ENCODE assay signal across 22 cellular contexts in genomic region chr3:195170521-195170920, GRCh38.
"Had no signal": no experiment of that assay in that cellular context is flagged by ENCODE, and none has a peak within 500 bp of the region (broad histone marks: within the 10 kb centered on the region; RNA-seq: fewer than 3 reads in every experiment).

No MANE protein-coding gene starts in this region.

- FAIRE-seq: small intestine had no signal

- H3K36me3 ChIP-seq: prostate gland, suprapubic skin, transverse colon, vagina had no signal

- H3K27me3 ChIP-seq: body of pancreas, hepatocyte, suprapubic skin, transverse colon, vagina had no signal

- H2AFZ ChIP-seq: hepatocyte had no signal

- H3K9me3 ChIP-seq: body of pancreas, prostate gland, suprapubic skin, transverse colon, vagina had no signal

- H3K27ac ChIP-seq: body of pancreas, hepatocyte, prostate gland, suprapubic skin, transverse colon, vagina had no signal

- H3K4me3 Mint-ChIP-seq: activated naive CD8-positive, alpha-beta T cell treated with anti-CD3 and anti-CD28 coated beads, Interleukin-2, amount 10 ng/mL, durations not matched to agents 7 days and 5 days; activated T-helper 1 cell treated with anti-CD3 and anti-CD28 coated beads, Interleukin-12 subunit alpha, Interleukin-12 subunit beta, Interleukin-2, Interleukin-4 antibody, amounts not matched to agents 30 ng/mL and 10 ng/mL and 1 ng/mL, durations not matched to agents 14 hours and 24 hours and 36 hours; naive thymus-derived CD4-positive, alpha-beta T cell; stimulated activated naive CD8-positive, alpha-beta T cell treated with anti-CD3 and anti-CD28 coated beads, Interleukin-15, Interleukin-2, amounts not matched to agents 100 ng/mL and 50 ng/mL, for 24 hours; T-cell had no signal

- H3K4me2 ChIP-seq: hepatocyte had no signal

- H3K4me1 ChIP-seq: body of pancreas, prostate gland had no signal

- H3K27ac Mint-ChIP-seq: activated naive CD8-positive, alpha-beta T cell treated with anti-CD3 and anti-CD28 coated beads, Interleukin-2, amount 10 ng/mL, durations not matched to agents 7 days and 5 days; activated T-helper 1 cell treated with anti-CD3 and anti-CD28 coated beads, Interleukin-12 subunit alpha, Interleukin-12 subunit beta, Interleukin-2, Interleukin-4 antibody, amounts not matched to agents 30 ng/mL and 10 ng/mL and 1 ng/mL, durations not matched to agents 14 hours and 24 hours and 36 hours; naive thymus-derived CD4-positive, alpha-beta T cell; stimulated activated naive CD8-positive, alpha-beta T cell treated with anti-CD3 and anti-CD28 coated beads, Interleukin-15, Interleukin-2, amounts not matched to agents 100 ng/mL and 50 ng/mL, for 24 hours; T-cell had no signal

- DNase-seq: activated CD4-positive, alpha-beta T cell treated with anti-CD3 and anti-CD28 coated beads, Interleukin-2, amount 50 U/mL, for 1 hour; activated CD4-positive, CD25-positive, alpha-beta regulatory T cell treated with anti-CD3 and anti-CD28 coated beads, Interleukin-2, amount 50 U/mL, for 72 hours; activated CD8-positive, alpha-beta memory T cell treated with anti-CD3 and anti-CD28 coated beads for 24 hours; activated naive CD4-positive, alpha-beta T cell; activated naive CD8-positive, alpha-beta T cell treated with anti-CD3 and anti-CD28 coated beads, Interleukin-2, amount 10 ng/mL, durations not matched to agents 7 days and 5 days; amygdala; body of pancreas; cortex of kidney; naive thymus-derived CD4-positive, alpha-beta T cell; right cardiac atrium; small intestine; stimulated activated CD4-positive, alpha-beta T cell treated with anti-CD3 and anti-CD28 coated beads, Interleukin-15, amount 100 ng/mL, for 24 hours; stimulated activated CD4-positive, alpha-beta T cell treated with anti-CD3 and anti-CD28 coated beads, Interleukin-2, amount 100 ng/mL, for 48 hours; T-cell; T-helper 9 cell; transverse colon had no signal

- H3K4me3 ChIP-seq: body of pancreas, hepatocyte, prostate gland, suprapubic skin, transverse colon, vagina had no signal

- H3K79me2 ChIP-seq: hepatocyte had no signal

- H3K9me3 Mint-ChIP-seq: activated naive CD8-positive, alpha-beta T cell treated with anti-CD3 and anti-CD28 coated beads, Interleukin-2, amount 10 ng/mL, durations not matched to agents 7 days and 5 days; activated T-helper 1 cell treated with anti-CD3 and anti-CD28 coated beads, Interleukin-12 subunit alpha, Interleukin-12 subunit beta, Interleukin-2, Interleukin-4 antibody, amounts not matched to agents 30 ng/mL and 10 ng/mL and 1 ng/mL, durations not matched to agents 14 hours and 24 hours and 36 hours; naive thymus-derived CD4-positive, alpha-beta T cell; stimulated activated naive CD8-positive, alpha-beta T cell treated with anti-CD3 and anti-CD28 coated beads, Interleukin-15, Interleukin-2, amounts not matched to agents 100 ng/mL and 50 ng/mL, for 24 hours; T-cell had no signal

- ATAC-seq: body of pancreas; naive thymus-derived CD4-positive, alpha-beta T cell; T-cell had no signal

- H3K27me3 Mint-ChIP-seq: activated naive CD8-positive, alpha-beta T cell treated with anti-CD3 and anti-CD28 coated beads, Interleukin-2, amount 10 ng/mL, durations not matched to agents 7 days and 5 days; naive thymus-derived CD4-positive, alpha-beta T cell; stimulated activated naive CD8-positive, alpha-beta T cell treated with anti-CD3 and anti-CD28 coated beads, Interleukin-15, Interleukin-2, amounts not matched to agents 100 ng/mL and 50 ng/mL, for 24 hours; T-cell had no signal
